Comparison of ENCODE assay signal across 12 cellular contexts in the genomic region with DNA sequence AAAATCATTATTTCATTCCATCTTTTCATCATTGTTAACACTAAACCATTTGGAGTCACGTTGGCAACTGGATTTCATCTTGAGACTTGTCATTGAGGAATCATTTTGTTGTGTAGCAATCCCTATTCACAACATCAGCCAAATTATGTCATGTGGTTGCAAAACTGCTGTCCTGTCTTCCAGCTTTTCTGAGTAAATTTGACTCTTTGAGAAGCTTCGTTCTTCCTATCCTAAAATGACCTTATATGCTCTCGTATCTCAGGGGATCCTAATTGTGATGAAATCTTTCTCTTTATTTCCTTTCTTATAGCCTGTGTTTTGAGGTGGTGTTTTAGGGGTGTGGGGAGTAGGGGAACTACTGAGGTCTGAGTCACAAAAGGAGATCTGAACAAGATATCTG. TPM values are rescaled to one million over a fixed set of nuclear protein-coding genes. Genes with fewer than 3 reads are reported as not detected.
DNase-seq lines count a peak whose midpoint lies in the region; ATAC-seq, FAIRE-seq and TF ChIP-seq lines count a peak whose summit lies in the region.
"Had no signal": no experiment of that assay in that cellular context is flagged by ENCODE, and none has a peak within 500 bp of the region (broad histone marks: within the 10 kb centered on the region; RNA-seq: fewer than 3 reads in every experiment).

No MANE protein-coding gene starts in this region.

- no peaks in the 10 kb centered on the region for H3K9me3 Mint-ChIP-seq in immature natural killer cell
- H3K9me3 Mint-ChIP-seq: central memory CD8-positive, alpha-beta T cell had no signal

- H3K27me3 ChIP-seq in esophagus muscularis mucosa, result no peaks in the 10 kb centered on the region
- H3K27me3 ChIP-seq: left lung had no signal

- H3K9me3 ChIP-seq in A549, result no peaks in the 10 kb centered on the region
- no peaks in the 10 kb centered on the region for H3K9me3 ChIP-seq in esophagus muscularis mucosa
- H3K9me3 ChIP-seq in mucosa of descending colon, result no peaks in the 10 kb centered on the region
- H3K9me3 ChIP-seq: left lung had no signal

- peaks cover 0 to 2% (median 1%) of the 10 kb centered on the region in 3 donors for H3K27me3 Mint-ChIP-seq in immature natural killer cell (ENCODE audit: low read depth in 3 of 3)
- H3K27me3 Mint-ChIP-seq: activated CD4-positive, alpha-beta T cell treated with anti-CD3 and anti-CD28 coated beads for 36 hours; central memory CD8-positive, alpha-beta T cell had no signal

- 82% methylated on average over 3 of the region's 3 CpGs for WGBS in A549 (ENCODE audit: missing lambda C conversion rate)
- 48% methylated on average over 3 of the region's 3 CpGs for WGBS in esophagus muscularis mucosa

- no peak overlapping the region for H3K4me2 ChIP-seq in A549

- POLR2A ChIA-PET in A549 (lab: Yijun Ruan, JAX), result no interaction called here

- no peak for TF ChIP-seq CTCF in A549 (IDR thresholded peaks at IDR 0.05)
- TF ChIP-seq CTCF in esophagus muscularis mucosa (IDR thresholded peaks at IDR 0.05), result no peak
- no peak for TF ChIP-seq CTCF in mucosa of descending colon (IDR thresholded peaks at IDR 0.05)

- no peak for ATAC-seq in A549
- ATAC-seq in mucosa of descending colon, result peak; percentile 8
- no peak for ATAC-seq in HG03196 (IDR thresholded peaks at IDR 0.05; ENCODE audit: unreplicated experiment)
- ATAC-seq: activated CD4-positive, alpha-beta T cell treated with anti-CD3 and anti-CD28 coated beads for 36 hours; left lung had no signal

- H3K27ac Mint-ChIP-seq in immature natural killer cell, result no peak overlapping the region
- H3K27ac Mint-ChIP-seq: activated CD4-positive, alpha-beta T cell treated with anti-CD3 and anti-CD28 coated beads for 36 hours had no signal

- no peaks in the 10 kb centered on the region for H3K36me3 Mint-ChIP-seq in immature natural killer cell

- H3K4me3 ChIP-seq in A549 (no peak overlapping the region), esophagus muscularis mucosa (no peak overlapping the region), mucosa of descending colon (no peak overlapping the region)
- H3K4me3 ChIP-seq: left lung had no signal

- TF ChIP-seq RAD21 in A549 (conservative IDR thresholded peaks at IDR 0.05 in 1 of 2, IDR thresholded peaks at IDR 0.05 in 1 of 2), result no peak

- no peak overlapping the region for H3K4me3 Mint-ChIP-seq in immature natural killer cell
- H3K4me3 Mint-ChIP-seq: activated CD4-positive, alpha-beta T cell treated with anti-CD3 and anti-CD28 coated beads for 36 hours; central memory CD8-positive, alpha-beta T cell had no signal

- no peak for TF ChIP-seq EP300 in A549 (IDR thresholded peaks at IDR 0.05)
- TF ChIP-seq EP300 in esophagus muscularis mucosa (IDR thresholded peaks at IDR 0.05), result no peak

- DNase-seq in A549 (ENCODE audit: low read depth in 1 of 2, low spot score in 1 of 2), result no peak
- DNase-seq in HS-5 (ENCODE audit: low read depth), result peak; percentile 54
- no peak for DNase-seq in esophagus muscularis mucosa (ENCODE audit: extremely low spot score)
- DNase-seq in mucosa of descending colon, result no peak
- DNase-seq in D341Med (ENCODE audit: low spot score), result no peak
- DNase-seq in immature natural killer cell, result no peak
- DNase-seq in HPDE6-E6E7 (ENCODE audit: extremely low spot score), result no peak
- DNase-seq: activated CD4-positive, alpha-beta T cell treated with anti-CD3 and anti-CD28 coated beads for 36 hours; left lung; NCI-H1694 had no signal

- CTCF ChIA-PET in A549 (lab: Yijun Ruan, JAX), result interaction anchor here (1.1 to 9.7 kb wide), 3 partner anchors 15 to 426 kb away, joined by 3 to 206 read pairs (median 5); a partner anchor contains a TSS

- peak; percentile 7 for FAIRE-seq in A549 (lab: Jason Lieb, UNC)

- H3K36me3 ChIP-seq in esophagus muscularis mucosa, result no peaks in the 10 kb centered on the region
- no peaks in the 10 kb centered on the region for H3K36me3 ChIP-seq in mucosa of descending colon (ENCODE audit: low read depth)
- H3K36me3 ChIP-seq: left lung had no signal

- intact Hi-C loops in esophagus muscularis mucosa (cut with DNase I), result no loop called here
- intact Hi-C loops in mucosa of descending colon (cut with DNase I, micrococcal nuclease), result no loop called here

- H3K4me1 ChIP-seq in A549, result no peaks in the 10 kb centered on the region
- H3K4me1 ChIP-seq in esophagus muscularis mucosa, result peaks cover 0 to 2% (median 0%) of the 10 kb centered on the region in 4 donors
- peaks cover 5% of the 10 kb centered on the region for H3K4me1 ChIP-seq in mucosa of descending colon (ENCODE audit: low read depth)

- H3K4me1 Mint-ChIP-seq in immature natural killer cell, result peaks cover 11 to 13% of the 10 kb centered on the region in 2 donors
- H3K4me1 Mint-ChIP-seq: activated CD4-positive, alpha-beta T cell treated with anti-CD3 and anti-CD28 coated beads for 36 hours had no signal

- no peak overlapping the region for H3K27ac ChIP-seq in A549
- H3K27ac ChIP-seq in esophagus muscularis mucosa (replicated peaks in 1 of 4), result peak overlapping the region in 3 of 4 donors; percentile 15 to 41 (median 38)
- H3K27ac ChIP-seq: left lung had no signal

- TF ChIP-seq POLR2A in A549 (IDR thresholded peaks at IDR 0.05; ENCODE audit: low read length), result no peak
- no peak for TF ChIP-seq POLR2A in esophagus muscularis mucosa (IDR thresholded peaks at IDR 0.05; ENCODE audit: low read depth)

TF ChIP-seq in A549, 52 proteins besides CTCF, POLR2A, EP300 and RAD21:
- no peak for TF ChIP-seq FOXS1 (CRISPR knock-in tag; IDR thresholded peaks at IDR 0.05)
- TF ChIP-seq, protein P1, sequence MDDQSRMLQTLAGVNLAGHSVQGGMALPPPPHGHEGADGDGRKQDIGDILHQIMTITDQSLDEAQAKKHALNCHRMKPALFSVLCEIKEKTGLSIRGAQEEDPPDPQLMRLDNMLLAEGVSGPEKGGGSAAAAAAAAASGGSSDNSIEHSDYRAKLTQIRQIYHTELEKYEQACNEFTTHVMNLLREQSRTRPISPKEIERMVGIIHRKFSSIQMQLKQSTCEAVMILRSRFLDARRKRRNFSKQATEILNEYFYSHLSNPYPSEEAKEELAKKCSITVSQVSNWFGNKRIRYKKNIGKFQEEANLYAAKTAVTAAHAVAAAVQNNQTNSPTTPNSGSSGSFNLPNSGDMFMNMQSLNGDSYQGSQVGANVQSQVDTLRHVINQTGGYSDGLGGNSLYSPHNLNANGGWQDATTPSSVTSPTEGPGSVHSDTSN (IDR thresholded peaks at IDR 0.05), result no peak
- TF ChIP-seq, protein P2, sequence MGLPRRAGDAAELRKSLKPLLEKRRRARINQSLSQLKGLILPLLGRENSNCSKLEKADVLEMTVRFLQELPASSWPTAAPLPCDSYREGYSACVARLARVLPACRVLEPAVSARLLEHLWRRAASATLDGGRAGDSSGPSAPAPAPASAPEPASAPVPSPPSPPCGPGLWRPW (IDR thresholded peaks at IDR 0.05), result no peak
- no peak for TF ChIP-seq HOXA7 (CRISPR knock-in tag; IDR thresholded peaks at IDR 0.05)
- TF ChIP-seq KDM5A (IDR thresholded peaks at IDR 0.05), result no peak
- no peak for TF ChIP-seq RARB (CRISPR knock-in tag; IDR thresholded peaks at IDR 0.05)
- TF ChIP-seq ZFP36 (IDR thresholded peaks at IDR 0.05; ENCODE audit: borderline replicate concordance, partially characterized antibody), result no peak
- no peak for TF ChIP-seq RCOR1 (IDR thresholded peaks at IDR 0.05; ENCODE audit: low read depth, low read length)
- TF ChIP-seq, protein P3, sequence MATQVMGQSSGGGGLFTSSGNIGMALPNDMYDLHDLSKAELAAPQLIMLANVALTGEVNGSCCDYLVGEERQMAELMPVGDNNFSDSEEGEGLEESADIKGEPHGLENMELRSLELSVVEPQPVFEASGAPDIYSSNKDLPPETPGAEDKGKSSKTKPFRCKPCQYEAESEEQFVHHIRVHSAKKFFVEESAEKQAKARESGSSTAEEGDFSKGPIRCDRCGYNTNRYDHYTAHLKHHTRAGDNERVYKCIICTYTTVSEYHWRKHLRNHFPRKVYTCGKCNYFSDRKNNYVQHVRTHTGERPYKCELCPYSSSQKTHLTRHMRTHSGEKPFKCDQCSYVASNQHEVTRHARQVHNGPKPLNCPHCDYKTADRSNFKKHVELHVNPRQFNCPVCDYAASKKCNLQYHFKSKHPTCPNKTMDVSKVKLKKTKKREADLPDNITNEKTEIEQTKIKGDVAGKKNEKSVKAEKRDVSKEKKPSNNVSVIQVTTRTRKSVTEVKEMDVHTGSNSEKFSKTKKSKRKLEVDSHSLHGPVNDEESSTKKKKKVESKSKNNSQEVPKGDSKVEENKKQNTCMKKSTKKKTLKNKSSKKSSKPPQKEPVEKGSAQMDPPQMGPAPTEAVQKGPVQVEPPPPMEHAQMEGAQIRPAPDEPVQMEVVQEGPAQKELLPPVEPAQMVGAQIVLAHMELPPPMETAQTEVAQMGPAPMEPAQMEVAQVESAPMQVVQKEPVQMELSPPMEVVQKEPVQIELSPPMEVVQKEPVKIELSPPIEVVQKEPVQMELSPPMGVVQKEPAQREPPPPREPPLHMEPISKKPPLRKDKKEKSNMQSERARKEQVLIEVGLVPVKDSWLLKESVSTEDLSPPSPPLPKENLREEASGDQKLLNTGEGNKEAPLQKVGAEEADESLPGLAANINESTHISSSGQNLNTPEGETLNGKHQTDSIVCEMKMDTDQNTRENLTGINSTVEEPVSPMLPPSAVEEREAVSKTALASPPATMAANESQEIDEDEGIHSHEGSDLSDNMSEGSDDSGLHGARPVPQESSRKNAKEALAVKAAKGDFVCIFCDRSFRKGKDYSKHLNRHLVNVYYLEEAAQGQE (IDR thresholded peaks at IDR 0.05), result no peak
- TF ChIP-seq ZSCAN20 (CRISPR knock-in tag; IDR thresholded peaks at IDR 0.05), result no peak
- no peak for TF ChIP-seq HEYL (CRISPR knock-in tag; IDR thresholded peaks at IDR 0.05)
- TF ChIP-seq HDAC2 (IDR thresholded peaks at IDR 0.05), result no peak
- TF ChIP-seq TFCP2L1 (CRISPR knock-in tag; IDR thresholded peaks at IDR 0.05), result no peak
- no peak for TF ChIP-seq ZC3H11A (IDR thresholded peaks at IDR 0.05)
- TF ChIP-seq RNF2 (IDR thresholded peaks at IDR 0.05; ENCODE audit: borderline replicate concordance, low read depth), result no peak
- TF ChIP-seq SMC3 (IDR thresholded peaks at IDR 0.05), result no peak
- no peak for TF ChIP-seq ZNF302 (CRISPR knock-in tag; IDR thresholded peaks at IDR 0.05)
- TF ChIP-seq EHMT2 (IDR thresholded peaks at IDR 0.05; ENCODE audit: low read depth), result no peak
- TF ChIP-seq EHF (CRISPR knock-in tag; IDR thresholded peaks at IDR 0.05), result no peak
- TF ChIP-seq MAZ (IDR thresholded peaks at IDR 0.05; ENCODE audit: borderline replicate concordance, low read depth, low read length), result no peak

RNA-seq across cellular contexts. Expression of a gene that starts 30.6 kb away (rescaled TPM):
- polyA plus RNA-seq in A549 (2011; rRNA removed) (21.4 and 22.5 TPM in 2 replicates), A549 (2017; fragmentation: RNase III; extraction: RNeasy Plus Mini Kit Qiagen cat#74134 plus additional on column Dnase treatment) (9.1 to 9.6 TPM (median 9.4 TPM) in 3 replicates), immature natural killer cell (10 to 100 TPM in 1 of 3 donors, 1 to 10 TPM in 2; 4.4 to 11.3 (median 6.4) TPM)
- polyA plus RNA-seq in A549 (2012; cell fraction: cytosol; rRNA removed), result 8.9 and 10.4 TPM in 2 replicates
- 7.1 and 9.7 TPM in 2 replicates for polyA plus RNA-seq in A549 (2012; cell fraction: nucleus; rRNA removed)
- polyA minus RNA-seq in A549 (2011; rRNA and poly(A)+ RNA removed), result 28.3 and 29.1 TPM in 2 replicates
- total RNA-seq in esophagus muscularis mucosa (1 to 10 TPM; 4.5 to 8.8 (median 6.4) TPM), mucosa of descending colon (1 to 10 TPM; 5.4 to 6.7 (median 5.4) TPM)

Comparison
In these comparisons a context has a peak if more than half of its experiments do, and no peak if none do; other contexts are left out.
1. H3K27ac ChIP-seq: peak in esophagus muscularis mucosa (3 of 4); none in A549 (0 of 2).